In genomic region chr20:63919130-63919529, GRCh38 we compare ENCODE assay signal across 16 cellular contexts. TPM values are rescaled to one million over a fixed set of nuclear protein-coding genes. Genes with fewer than 3 reads are reported as not detected.
DNase-seq lines count a peak whose midpoint lies in the region; ATAC-seq and TF ChIP-seq lines count a peak whose summit lies in the region.
"Had no signal": no experiment of that assay in that cellular context is flagged by ENCODE, and none has a peak within 500 bp of the region (broad histone marks: within the 10 kb centered on the region; RNA-seq: fewer than 3 reads in every experiment).

No MANE protein-coding gene starts in this region.

- H3K36me3 Mint-ChIP-seq in T-helper 17 cell (ENCODE audit: low read depth): no peaks in the 10 kb centered on the region

- H3F3A ChIP-seq in DOHH2 (ENCODE audit: control insufficient read depth, insufficient read depth): no peaks in the 10 kb centered on the region

- peaks cover 5% of the 10 kb centered on the region for H3K4me1 Mint-ChIP-seq in T-helper 17 cell

- H3K9me2 ChIP-seq in DOHH2 (replicated peaks; ENCODE audit: control insufficient read depth, low read length): no peaks in the 10 kb centered on the region

- ATAC-seq in T-helper 17 cell: no peak

- peak overlapping the region; percentile 14; the same call in 1 of the 2 replicates for H3K27ac ChIP-seq in DOHH2 (ENCODE audit: low read depth, low read length)

- peak overlapping the region; percentile 57 for H3K27ac Mint-ChIP-seq in T-helper 17 cell
- H3K27ac Mint-ChIP-seq: HFFc6 had no signal

- DNase-seq in T-helper 17 cell (no peak), globus pallidus (ENCODE audit: low spot score) (peak; percentile 24), superior temporal gyrus (ENCODE audit: extremely low spot score) (peak; percentile 25), COR-L47 (lab: John Stamatoyannopoulos, UW) (no peak)
- no peak for DNase-seq in stimulated activated CD4-positive, alpha-beta T cell treated with anti-CD3 and anti-CD28 coated beads, Interleukin-2, amount 100 ng/mL, for 48 hours
- DNase-seq in activated T-cell treated with anti-CD3 and anti-CD28 coated beads, Interleukin-2, amount 50 U/mL, for 48 hours: no peak
- DNase-seq: ACHN; C1 segment of cervical spinal cord; CD4-positive, alpha-beta T cell; DND-41; GF-D8; HCEC 1CT; HFFc6 had no signal

- peaks cover 77% of the 10 kb centered on the region for H3K79me2 ChIP-seq in DOHH2 (ENCODE audit: control insufficient read depth, low read length)

- peaks cover 25% of the 10 kb centered on the region for H3K36me3 ChIP-seq in DOHH2 (ENCODE audit: control insufficient read depth, low read length)

- no peaks in the 10 kb centered on the region for H3K27me3 ChIP-seq in DOHH2 (ENCODE audit: control insufficient read depth, low read length)

- no peaks in the 10 kb centered on the region for H3K27me3 Mint-ChIP-seq in T-helper 17 cell
- H3K27me3 Mint-ChIP-seq: CD4-positive, alpha-beta T cell had no signal

- peaks cover 11% of the 10 kb centered on the region; the same call in 1 of the 2 replicates for H3K9me3 ChIP-seq in DOHH2 (ENCODE audit: control insufficient read depth, insufficient read depth, low read length)
- H3K9me3 ChIP-seq in T-helper 17 cell (ENCODE audit: control insufficient read depth, low read length, poor library complexity, severe bottlenecking): no peaks in the 10 kb centered on the region

- peaks cover 35% of the 10 kb centered on the region for H3K4me1 ChIP-seq in DOHH2 (ENCODE audit: control insufficient read depth, low read length)

- no peak overlapping the region for H3K4me2 ChIP-seq in DOHH2 (ENCODE audit: low read length)

- no peak overlapping the region for H3K4me3 Mint-ChIP-seq in T-helper 17 cell
- H3K4me3 Mint-ChIP-seq: CD4-positive, alpha-beta T cell; HFFc6 had no signal

- no peak overlapping the region for H3K4me3 ChIP-seq in DOHH2 (ENCODE audit: low read length)

- no peaks in the 10 kb centered on the region for H4K20me1 ChIP-seq in DOHH2 (ENCODE audit: control insufficient read depth, insufficient read depth, low read depth, low read length)

- no peak for TF ChIP-seq CTCF in DOHH2 (IDR thresholded peaks at IDR 0.05; ENCODE audit: low read depth, low read length, poor library complexity, severe bottlenecking)

RNA-seq across cellular contexts. Expression of gene DNAJC5, which starts 24.2 kb away (rescaled TPM):
- 10 to 100 TPM; 35.7 to 39.0 TPM for total RNA-seq in T-helper 17 cell

RNA-seq across cellular contexts. Expression of gene UCKL1, which starts 37.1 kb away (rescaled TPM):
- 10 to 100 TPM; 41.6 to 42.5 TPM for total RNA-seq in T-helper 17 cell

RNA-seq across cellular contexts. Expression of gene ZNF512B, which starts 50.6 kb away (rescaled TPM):
- 10 to 100 TPM; 17.9 to 18.8 TPM for total RNA-seq in T-helper 17 cell

RNA-seq across cellular contexts. Expression of gene TPD52L2, which starts 54.1 kb away (rescaled TPM):
- total RNA-seq in T-helper 17 cell: 10 to 100 TPM; 26.9 to 29.9 TPM

RNA-seq across cellular contexts. Expression of gene ABHD16B, which starts 57.8 kb away (rescaled TPM):
- not detected for total RNA-seq in T-helper 17 cell
- total RNA-seq: A172; CD4-positive, alpha-beta T cell; H4; HFFc6 had no signal

Comparison
In these comparisons a context has a peak if more than half of its experiments do, and no peak if none do; other contexts are left out.
1. DNase-seq: peak in globus pallidus (single experiment) and superior temporal gyrus (single experiment); none in T-helper 17 cell (0 of 3), stimulated activated CD4-positive, alpha-beta T cell treated with anti-CD3 and anti-CD28 coated beads, Interleukin-2, amount 100 ng/mL, for 48 hours (0 of 2), COR-L47 (single experiment) and activated T-cell treated with anti-CD3 and anti-CD28 coated beads, Interleukin-2, amount 50 U/mL, for 48 hours (0 of 2).